ENCODE assay signal across 8 cellular contexts in genomic region chr4:48342559-48342878, GRCh38. TPM values are rescaled to one million over a fixed set of nuclear protein-coding genes. Genes with fewer than 3 reads are reported as not detected.
DNase-seq lines count a peak whose midpoint lies in the region; ATAC-seq and TF ChIP-seq lines count a peak whose summit lies in the region.

No MANE protein-coding gene starts in this region.

- no peaks in the 10 kb centered on the region for H3K27me3 Mint-ChIP-seq in activated T-cell treated with anti-CD3 and anti-CD28 coated beads, Interleukin-2, amount 50 U/mL, for 4 hours (ENCODE audit: low read depth)

- peaks cover 2% of the 10 kb centered on the region for H3K36me3 Mint-ChIP-seq in activated T-cell treated with anti-CD3 and anti-CD28 coated beads, Interleukin-2, amount 50 U/mL, for 4 hours (ENCODE audit: insufficient read depth)

- DNase-seq in right atrium auricular region (ENCODE audit: low spot score) = no peak
- no peak for DNase-seq in Right ventricle myocardium inferior (ENCODE audit: missing footprints)
- DNase-seq in activated T-cell treated with anti-CD3 and anti-CD28 coated beads, Interleukin-2, amount 50 U/mL, for 4 hours = peak; percentile 10
- DNase-seq in iPS DF 6.9 (ENCODE audit: low read depth, low spot score) = no peak
- peak; percentile 21 for DNase-seq in stimulated activated naive CD8-positive, alpha-beta T cell treated with anti-CD3 and anti-CD28 coated beads, Interleukin-15, Interleukin-2, amounts not matched to agents 100 U/mL and 50 U/mL, for 24 hours
- DNase-seq in NCI-H2107 treated with DMSO at 0.1 percent for 48 hours (lab: John Stamatoyannopoulos, UW; ENCODE audit: unreplicated experiment) = no peak
- DNase-seq in GDM1 (lab: John Stamatoyannopoulos, UW) = no peak

- intact Hi-C loops in Right ventricle myocardium inferior (cut with DNase I) = no loop called here

- H3K9me3 Mint-ChIP-seq in activated T-cell treated with anti-CD3 and anti-CD28 coated beads, Interleukin-2, amount 50 U/mL, for 4 hours = no peaks in the 10 kb centered on the region

- ATAC-seq in Right ventricle myocardium inferior = no peak
- no peak for ATAC-seq in activated T-cell treated with anti-CD3 and anti-CD28 coated beads, Interleukin-2, amount 50 U/mL, for 4 hours
- ATAC-seq in stimulated activated naive CD8-positive, alpha-beta T cell treated with anti-CD3 and anti-CD28 coated beads, Interleukin-15, Interleukin-2, amounts not matched to agents 100 U/mL and 50 U/mL, for 24 hours = no peak
- ATAC-seq in HG03342 (IDR thresholded peaks at IDR 0.05; ENCODE audit: unreplicated experiment) = no peak

- WGBS in iPS DF 6.9 (ENCODE audit: insufficient coverage, insufficient read length) = no CpG with 5 or more reads among the region's 8 CpGs

- TF ChIP-seq CTCF in right atrium auricular region (IDR thresholded peaks at IDR 0.05) = no peak

- H3K36me3 ChIP-seq in right atrium auricular region = no peaks in the 10 kb centered on the region
- no peaks in the 10 kb centered on the region for H3K36me3 ChIP-seq in iPS DF 6.9 (ENCODE audit: control insufficient read depth, insufficient read depth, low read length)

- peaks cover 61% of the 10 kb centered on the region for H3K4me1 Mint-ChIP-seq in activated T-cell treated with anti-CD3 and anti-CD28 coated beads, Interleukin-2, amount 50 U/mL, for 4 hours (ENCODE audit: low read depth)

- H3K9me3 ChIP-seq in right atrium auricular region (no peaks in the 10 kb centered on the region), iPS DF 6.9 (ENCODE audit: control insufficient read depth, insufficient read depth, low read length) (no peaks in the 10 kb centered on the region)

- peak overlapping the region; percentile 99 for H3K4me3 Mint-ChIP-seq in activated T-cell treated with anti-CD3 and anti-CD28 coated beads, Interleukin-2, amount 50 U/mL, for 4 hours

- peak overlapping the region; percentile 93 to 99 for H3K27ac ChIP-seq in right atrium auricular region
- no peak overlapping the region for H3K27ac ChIP-seq in iPS DF 6.9 (ENCODE audit: low read length)

- H3K4me1 ChIP-seq in right atrium auricular region = peaks cover 0 to 50% of the 10 kb centered on the region in 2 donors
- H3K4me1 ChIP-seq in iPS DF 6.9 (ENCODE audit: control insufficient read depth, insufficient read depth, low read length) = no peaks in the 10 kb centered on the region

- H3K4me3 ChIP-seq in right atrium auricular region (peak overlapping the region; percentile 86 to 95), iPS DF 6.9 (ENCODE audit: low read length) (peak overlapping the region; percentile 94; the same call in 1 of the 2 replicates)

- H3K27me3 ChIP-seq in right atrium auricular region (no peaks in the 10 kb centered on the region), iPS DF 6.9 (ENCODE audit: control insufficient read depth, insufficient read depth, low read length) (no peaks in the 10 kb centered on the region)

RNA-seq across cellular contexts. Expression of gene SLAIN2, which starts 1.2 kb away (rescaled TPM):
- total RNA-seq in right atrium auricular region = 100 to 1,000 TPM in 1 of 2 donors, 10 to 100 TPM in 1; 82.1 to 199 TPM
- total RNA-seq in Right ventricle myocardium inferior = 116 TPM
- 10 to 100 TPM; 66.3 to 75.4 (median 72.0) TPM for total RNA-seq in activated T-cell treated with anti-CD3 and anti-CD28 coated beads, Interleukin-2, amount 50 U/mL, for 4 hours

Comparison
In these comparisons a context has a peak if more than half of its experiments do, and no peak if none do; other contexts are left out.
1. DNase-seq: peak in activated T-cell treated with anti-CD3 and anti-CD28 coated beads, Interleukin-2, amount 50 U/mL, for 4 hours (single experiment) and stimulated activated naive CD8-positive, alpha-beta T cell treated with anti-CD3 and anti-CD28 coated beads, Interleukin-15, Interleukin-2, amounts not matched to agents 100 U/mL and 50 U/mL, for 24 hours (single experiment); none in right atrium auricular region (single experiment), Right ventricle myocardium inferior (single experiment), iPS DF 6.9 (single experiment), NCI-H2107 treated with DMSO at 0.1 percent for 48 hours (single experiment) and GDM1 (single experiment).